Comparison of ENCODE assay signal across 8 cellular contexts in the genomic region with DNA sequence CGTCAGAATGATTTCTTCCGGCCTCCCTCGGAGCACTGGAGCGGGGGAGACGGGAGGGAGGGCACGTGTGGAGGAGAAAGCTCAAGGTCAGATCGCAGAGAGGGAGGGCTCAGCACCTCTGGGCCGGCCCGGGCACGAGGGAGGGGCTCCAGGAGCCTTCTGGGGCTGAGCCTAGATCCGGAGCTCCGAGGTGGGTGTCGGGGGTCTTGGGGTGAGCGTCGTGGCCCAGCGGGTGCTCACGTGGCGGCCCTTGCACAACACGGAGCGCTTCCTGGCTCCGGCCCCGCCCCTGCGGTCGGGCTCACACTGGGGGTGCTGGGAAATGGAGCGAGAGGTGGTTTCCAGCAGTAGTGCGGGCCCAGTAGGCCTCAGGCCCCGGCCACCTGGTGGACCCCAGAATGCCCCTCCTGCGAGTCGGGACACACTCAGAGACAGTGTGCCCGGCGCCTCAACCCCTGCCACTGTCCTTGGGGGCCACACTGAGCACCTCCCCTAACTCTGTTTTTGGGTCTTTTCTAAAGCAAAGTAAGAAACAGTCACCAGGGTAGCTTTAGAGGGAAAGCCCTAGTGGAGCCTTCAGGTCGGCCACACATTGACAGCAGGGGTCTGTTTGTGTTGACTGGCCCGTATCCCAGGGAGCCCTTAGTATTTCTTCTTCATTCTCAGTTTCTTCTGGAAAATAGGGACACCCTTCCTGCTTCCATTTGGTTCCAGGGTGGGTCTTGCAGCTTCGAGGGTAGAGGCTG. TPM values are rescaled to one million over a fixed set of nuclear protein-coding genes. Genes with fewer than 3 reads are reported as not detected.
DNase-seq lines count a peak whose midpoint lies in the region; ATAC-seq and TF ChIP-seq lines count a peak whose summit lies in the region.

No MANE protein-coding gene starts in this region.

- H3K27me3 ChIP-seq in GM23338 (ENCODE audit: insufficient read depth) (no peaks in the 10 kb centered on the region), lower lobe of right lung (ENCODE audit: low read depth) (no peaks in the 10 kb centered on the region)

- peaks cover 16% of the 10 kb centered on the region; the same call in 1 of the 2 replicates for H4K20me1 ChIP-seq in GM23338 (replicated peaks; ENCODE audit: insufficient read depth)

- H3K27ac Mint-ChIP-seq in GM23338 = no peak overlapping the region; the same call in 1 of the 2 replicates

- peaks cover 11% of the 10 kb centered on the region for H3K79me2 ChIP-seq in GM23338 (replicated peaks; ENCODE audit: insufficient read depth)

- no peaks in the 10 kb centered on the region; the same call in 1 of the 2 replicates for H3K36me3 ChIP-seq in GM23338 (ENCODE audit: insufficient read depth)
- H3K36me3 ChIP-seq in lower lobe of right lung = peaks cover 43% of the 10 kb centered on the region

- peak overlapping the region; percentile 93 for H2AFZ ChIP-seq in GM23338

- peak overlapping the region; percentile 85 for H3K4me3 ChIP-seq in GM12875 (ENCODE audit: low read depth, low read length)
- H3K4me3 ChIP-seq in GM23338 = peak overlapping the region; percentile 75
- peak overlapping the region; percentile 78 for H3K4me3 ChIP-seq in LNCaP clone FGC (ENCODE audit: low read depth, low read length)
- peak overlapping the region; percentile 94 for H3K4me3 ChIP-seq in lower lobe of right lung

- no peak for TF ChIP-seq CTCF in GM12875 (IDR thresholded peaks at IDR 0.05; ENCODE audit: borderline replicate concordance, insufficient read depth, low read depth, low read length)
- no peak for TF ChIP-seq CTCF in GM23338 (conservative IDR thresholded peaks at IDR 0.05; ENCODE audit: low read depth in 2 of 2)
- TF ChIP-seq CTCF in LNCaP clone FGC (IDR thresholded peaks at IDR 0.05; ENCODE audit: control insufficient read depth, extremely low read depth, insufficient read depth) = no peak
- TF ChIP-seq CTCF in lower lobe of right lung (IDR thresholded peaks at IDR 0.05) = no peak

- peaks cover 39% of the 10 kb centered on the region for H3K36me3 Mint-ChIP-seq in GM23338 (ENCODE audit: low read depth)

- H3K4me1 ChIP-seq in GM23338 (ENCODE audit: insufficient read depth) (peaks cover 7% of the 10 kb centered on the region), lower lobe of right lung (peaks cover 30% of the 10 kb centered on the region)

- H3F3A ChIP-seq in GM23338 (replicated peaks; ENCODE audit: low read depth) = peaks cover 7% of the 10 kb centered on the region

- intact Hi-C loops in lower lobe of right lung (cut with DNase I) = no loop called here

- ATAC-seq in GM23338 (peak; percentile 48), lower lobe of right lung (peak; percentile 78 to 84)

- H3K4me3 Mint-ChIP-seq in GM23338 = peak overlapping the region; percentile 81

- H3K27ac ChIP-seq in GM23338 (ENCODE audit: low read depth) (no peak overlapping the region), lower lobe of right lung (peak overlapping the region; percentile 90)

- peaks cover 11% of the 10 kb centered on the region; the same call in 1 of the 3 replicates for H3K4me1 Mint-ChIP-seq in GM23338

- no peaks in the 10 kb centered on the region for H3K9me3 Mint-ChIP-seq in GM23338

- H3K27me3 Mint-ChIP-seq in GM23338 (ENCODE audit: insufficient read depth, low read depth, poor library complexity) = peaks cover 2% of the 10 kb centered on the region

- peak overlapping the region; percentile 86 for H3K4me2 ChIP-seq in GM23338

- no peaks in the 10 kb centered on the region for H3K9me2 ChIP-seq in GM23338 (ENCODE audit: insufficient read depth)

- H3K9me3 ChIP-seq in lower lobe of right lung = no peaks in the 10 kb centered on the region

- DNase-seq in GM23338 (ENCODE audit: low spot score) (peak; percentile 54), LNCaP clone FGC (ENCODE audit: low read depth) (no peak), dedifferentiated amniotic fluid mesenchymal stem cell (ENCODE audit: extremely low spot score) (peak; percentile 23), lower lobe of right lung (peak; percentile 85), NCI-H1436 treated with DMSO at 0.1 percent for 48 hours (lab: John Stamatoyannopoulos, UW) (no peak)
- peak; percentile 71 to 76 for DNase-seq in activated CD4-positive, alpha-beta T cell treated with anti-CD3 and anti-CD28 coated beads for 4 hours
- peak; percentile 51 to 64 (median 57) for DNase-seq in stimulated activated CD4-positive, alpha-beta T cell treated with anti-CD3 and anti-CD28 coated beads, TNF-alpha, amount 100 ng/mL, for 4 hours (ENCODE audit: low read depth in 3 of 3)

TF ChIP-seq in GM23338, 12 proteins besides CTCF, POLR2A, EP300 and RAD21:
- TF ChIP-seq EZH2phosphoT487 (IDR thresholded peaks at IDR 0.05; ENCODE audit: unreplicated experiment) = no peak
- no peak for TF ChIP-seq ZNF331 (CRISPR knock-in tag; IDR thresholded peaks at IDR 0.05; ENCODE audit: low read depth)
- TF ChIP-seq EZH2 (IDR thresholded peaks at IDR 0.05; ENCODE audit: low read depth, unreplicated experiment) = no peak
- TF ChIP-seq JUNB (IDR thresholded peaks at IDR 0.05; ENCODE audit: unreplicated experiment) = no peak
- no peak for TF ChIP-seq NANOG (IDR thresholded peaks at IDR 0.05; ENCODE audit: borderline replicate concordance)
- no peak for TF ChIP-seq ZNF462 (CRISPR knock-in tag; IDR thresholded peaks at IDR 0.05)
- no peak for TF ChIP-seq CREB1 (CRISPR knock-in tag; IDR thresholded peaks at IDR 0.05; ENCODE audit: low read depth)
- no peak for TF ChIP-seq ZNF114 (CRISPR knock-in tag; IDR thresholded peaks at IDR 0.05)
- TF ChIP-seq, protein P1, sequence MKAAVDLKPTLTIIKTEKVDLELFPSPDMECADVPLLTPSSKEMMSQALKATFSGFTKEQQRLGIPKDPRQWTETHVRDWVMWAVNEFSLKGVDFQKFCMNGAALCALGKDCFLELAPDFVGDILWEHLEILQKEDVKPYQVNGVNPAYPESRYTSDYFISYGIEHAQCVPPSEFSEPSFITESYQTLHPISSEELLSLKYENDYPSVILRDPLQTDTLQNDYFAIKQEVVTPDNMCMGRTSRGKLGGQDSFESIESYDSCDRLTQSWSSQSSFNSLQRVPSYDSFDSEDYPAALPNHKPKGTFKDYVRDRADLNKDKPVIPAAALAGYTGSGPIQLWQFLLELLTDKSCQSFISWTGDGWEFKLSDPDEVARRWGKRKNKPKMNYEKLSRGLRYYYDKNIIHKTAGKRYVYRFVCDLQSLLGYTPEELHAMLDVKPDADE (IDR thresholded peaks at IDR 0.05) = no peak
TF ChIP-seq in GM23338: peak in this region for 0.

RNA-seq across cellular contexts. Expression of gene PPIF, which starts 0.8 kb away (rescaled TPM):
- 42.4 and 43.6 TPM in 2 replicates for total RNA-seq in GM23338 (2014; rRNA removed; shearing (Covaris generic))
- polyA plus RNA-seq in GM23338 (2016; fragmentation: Nextera tagmentation; extraction: Ambion mirVana) = 29.5 and 32.1 TPM in 2 replicates
- 28.5 TPM for total RNA-seq in lower lobe of right lung

Comparison
In these comparisons a context has a peak if more than half of its experiments do, and no peak if none do; other contexts are left out.
1. DNase-seq: peak in GM23338 (single experiment), activated CD4-positive, alpha-beta T cell treated with anti-CD3 and anti-CD28 coated beads for 4 hours (2 of 2), dedifferentiated amniotic fluid mesenchymal stem cell (single experiment), lower lobe of right lung (single experiment) and stimulated activated CD4-positive, alpha-beta T cell treated with anti-CD3 and anti-CD28 coated beads, TNF-alpha, amount 100 ng/mL, for 4 hours (3 of 3); none in LNCaP clone FGC (single experiment) and NCI-H1436 treated with DMSO at 0.1 percent for 48 hours (single experiment).
2. Peak in every context shown above with its lines, with median percentiles within 50 percentile points of each other: H3K4me3 ChIP-seq.